In the genomic region with DNA sequence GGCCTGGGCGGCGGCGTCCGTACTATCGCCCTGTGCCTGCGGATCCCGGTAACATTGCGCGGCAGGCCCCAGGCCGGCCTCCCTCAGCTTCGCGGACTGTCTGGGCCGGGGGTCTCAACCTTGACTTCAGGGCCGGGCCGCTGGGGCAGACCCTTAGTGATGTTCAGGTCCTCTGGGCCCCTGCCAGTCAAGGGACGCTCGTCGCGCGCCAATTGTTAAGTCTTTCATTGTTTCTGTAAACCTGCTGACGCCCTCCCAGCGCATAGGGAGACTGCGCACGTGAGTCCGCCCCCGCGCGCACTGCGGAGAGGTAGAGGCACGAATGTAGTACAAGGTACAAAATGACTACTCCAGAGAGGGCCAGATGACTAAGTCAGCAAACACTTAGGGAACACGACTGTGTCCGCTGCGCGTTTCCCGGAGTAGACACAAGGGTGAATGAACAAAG, we compare ENCODE assay signal across 8 cellular contexts. TPM values are rescaled to one million over a fixed set of nuclear protein-coding genes. Genes with fewer than 3 reads are reported as not detected.
A peak's percentile ranks its signal among the peaks of the same experiment; 100 is the strongest.
DNase-seq lines count a peak whose midpoint lies in the region; ATAC-seq and TF ChIP-seq lines count a peak whose summit lies in the region.

No MANE protein-coding gene starts in this region.

- H3K27ac Mint-ChIP-seq in T-helper 1 cell treated with Interleukin-12 subunit alpha and Interleukin-12 subunit beta and Interleukin-4 antibody, amounts not matched to agents 30 μg/mL and 1 μg/mL, for 36 hours, result peak overlapping the region; percentile 63

- TF ChIP-seq CTCF in BE2C (IDR thresholded peaks at IDR 0.05; ENCODE audit: low read depth, low read length) (no peak), breast epithelium (IDR thresholded peaks at IDR 0.05) (no peak)

- no peaks in the 10 kb centered on the region for H3K4me1 ChIP-seq in BE2C
- no peaks in the 10 kb centered on the region for H3K4me1 ChIP-seq in breast epithelium

- H3K27me3 Mint-ChIP-seq in T-helper 1 cell treated with Interleukin-12 subunit alpha and Interleukin-12 subunit beta and Interleukin-4 antibody, amounts not matched to agents 30 μg/mL and 1 μg/mL, for 36 hours (ENCODE audit: low read depth), result no peaks in the 10 kb centered on the region

- H3K9me3 ChIP-seq in BE2C, result no peaks in the 10 kb centered on the region
- no peaks in the 10 kb centered on the region for H3K9me3 ChIP-seq in breast epithelium

- peaks cover 29% of the 10 kb centered on the region for H3K4me1 Mint-ChIP-seq in T-helper 1 cell treated with Interleukin-12 subunit alpha and Interleukin-12 subunit beta and Interleukin-4 antibody, amounts not matched to agents 30 μg/mL and 1 μg/mL, for 36 hours (ENCODE audit: low read depth)

- no peaks in the 10 kb centered on the region for H3K9me3 Mint-ChIP-seq in T-helper 1 cell treated with Interleukin-12 subunit alpha and Interleukin-12 subunit beta and Interleukin-4 antibody, amounts not matched to agents 30 μg/mL and 1 μg/mL, for 36 hours

- H3K36me3 ChIP-seq in BE2C (no peaks in the 10 kb centered on the region), breast epithelium (no peaks in the 10 kb centered on the region)

- no peaks in the 10 kb centered on the region for H3K36me3 Mint-ChIP-seq in T-helper 1 cell treated with Interleukin-12 subunit alpha and Interleukin-12 subunit beta and Interleukin-4 antibody, amounts not matched to agents 30 μg/mL and 1 μg/mL, for 36 hours (ENCODE audit: low read depth)

- intact Hi-C loops in breast epithelium (cut with DNase I; ENCODE audit: low total_unique reads), result no loop called here

- no peak for TF ChIP-seq POLR2A in breast epithelium (IDR thresholded peaks at IDR 0.05)

- ATAC-seq in GM19351 (IDR thresholded peaks at IDR 0.05; ENCODE audit: unreplicated experiment), result peak; percentile 24

- H3K27ac ChIP-seq in breast epithelium (peak overlapping the region; percentile 79 to 88), layer of hippocampus (ENCODE audit: low read depth, low read length) (peak overlapping the region; percentile 73)

- H3K4me3 ChIP-seq in BE2C (ENCODE audit: low read depth, low read length), result peak overlapping the region; percentile 76
- peak overlapping the region; percentile 66 to 71 (median 70) for H3K4me3 ChIP-seq in breast epithelium

- peak overlapping the region; percentile 83 for H3K4me3 Mint-ChIP-seq in T-helper 1 cell treated with Interleukin-12 subunit alpha and Interleukin-12 subunit beta and Interleukin-4 antibody, amounts not matched to agents 30 μg/mL and 1 μg/mL, for 36 hours

- DNase-seq in BE2C, result peak; percentile 34
- DNase-seq in HT1080 (ENCODE audit: low read depth), result peak; percentile 11
- DNase-seq in breast epithelium (ENCODE audit: low spot score in 2 of 2), result peak in 1 of 2 donors; percentile 30
- peak; percentile 84 for DNase-seq in stimulated activated CD4-positive, alpha-beta T cell treated with anti-CD3 and anti-CD28 coated beads, Interleukin-1b, Interleukin-23, amount 100 ng/mL, for 48 hours
- no peak for DNase-seq in AML-193 (lab: John Stamatoyannopoulos, UW)

- H3K27me3 ChIP-seq in BE2C (no peaks in the 10 kb centered on the region), breast epithelium (no peaks in the 10 kb centered on the region), layer of hippocampus (ENCODE audit: control insufficient read depth, insufficient read depth, low read length) (no peaks in the 10 kb centered on the region)

RNA-seq across cellular contexts. Expression of gene HDHD5, which starts 0.5 kb away (rescaled TPM):
- polyA plus RNA-seq in BE2C (2012; ENCODE audit: insufficient read depth, insufficient read length, low read depth), result 188 TPM
- 62.0 and 73.3 TPM in 2 replicates for total RNA-seq in HT1080 (2014; rRNA removed; shearing (Covaris generic))
- 57.8 and 69.0 TPM in 2 replicates for polyA plus RNA-seq in HT1080 (2015; cell fraction: cytosol; rRNA removed)
- 49.7 and 51.6 TPM in 2 replicates for polyA plus RNA-seq in HT1080 (2015; cell fraction: nucleus; rRNA removed)
- 10 to 100 TPM; 42.0 to 54.4 (median 53.8) TPM for total RNA-seq in breast epithelium

RNA-seq across cellular contexts. Expression of gene TMEM121B, which starts 38.4 kb away (rescaled TPM):
- 2.6 TPM for polyA plus RNA-seq in BE2C (2012; ENCODE audit: insufficient read depth, insufficient read length, low read depth)
- total RNA-seq in HT1080 (2014; rRNA removed; shearing (Covaris generic)), result 0.10 TPM in 1 of 2 replicates, not detected in the other
- 0.10 and 0.19 TPM in 2 replicates for polyA plus RNA-seq in HT1080 (2015; cell fraction: cytosol; rRNA removed)
- polyA plus RNA-seq in HT1080 (2015; cell fraction: nucleus; rRNA removed), result 0.28 and 0.53 TPM in 2 replicates
- under 1 TPM in 2 of 3 donors, not detected in 1; 0.44 to 0.48 TPM for total RNA-seq in breast epithelium

RNA-seq across cellular contexts. Expression of gene ADA2, which starts 59.7 kb away (rescaled TPM):
- 1.2 TPM for polyA plus RNA-seq in BE2C (2012; ENCODE audit: insufficient read depth, insufficient read length, low read depth)
- total RNA-seq in HT1080 (2014; rRNA removed; shearing (Covaris generic)), result not detected in 2 replicates
- 0.33 and 0.40 TPM in 2 replicates for polyA plus RNA-seq in HT1080 (2015; cell fraction: cytosol; rRNA removed)
- polyA plus RNA-seq in HT1080 (2015; cell fraction: nucleus; rRNA removed), result not detected in 2 replicates
- total RNA-seq in breast epithelium, result 10 to 100 TPM in 2 of 3 donors, 1 to 10 TPM in 1; 6.6 to 25.8 (median 18.1) TPM

Comparison
In these comparisons a context has a peak if more than half of its experiments do, and no peak if none do; other contexts are left out.
1. DNase-seq: peak in BE2C (single experiment), HT1080 (single experiment) and stimulated activated CD4-positive, alpha-beta T cell treated with anti-CD3 and anti-CD28 coated beads, Interleukin-1b, Interleukin-23, amount 100 ng/mL, for 48 hours (single experiment); none in AML-193 (0 of 2).